In genomic region chr7:1567893-1568292, GRCh38 we compare ENCODE assay signal across 10 cellular contexts. TPM values are rescaled to one million over a fixed set of nuclear protein-coding genes. Genes with fewer than 3 reads are reported as not detected.
DNase-seq lines count a peak whose midpoint lies in the region; ATAC-seq, FAIRE-seq and TF ChIP-seq lines count a peak whose summit lies in the region.
"Had no signal": no experiment of that assay in that cellular context is flagged by ENCODE, and none has a peak within 500 bp of the region (broad histone marks: within the 10 kb centered on the region; RNA-seq: fewer than 3 reads in every experiment).

No MANE protein-coding gene starts in this region.

- no peak for FAIRE-seq in GM12892 (lab: Jason Lieb, UNC)
- no peak for FAIRE-seq in pancreas (lab: Jason Lieb, UNC)

- 90 to 94% methylated on average over 13 of the region's 13 CpGs for WGBS in pancreas, 2 donors

- H3K27ac Mint-ChIP-seq in activated naive CD8-positive, alpha-beta T cell, result no peak overlapping the region

- intact Hi-C loops in pancreas (cut with DNase I), result no loop called here

- no peak overlapping the region for H3K4me3 ChIP-seq in pancreas

- no peak for ATAC-seq in pancreas
- ATAC-seq: right cardiac atrium had no signal

- no peaks in the 10 kb centered on the region for H3K27me3 ChIP-seq in pancreas

- no peaks in the 10 kb centered on the region for H3K9me3 Mint-ChIP-seq in activated naive CD8-positive, alpha-beta T cell (ENCODE audit: low read depth)

- peaks cover 10 to 23% (median 11%) of the 10 kb centered on the region in 3 donors for H3K4me1 ChIP-seq in pancreas

- H3K27ac ChIP-seq in pancreas, result no peak overlapping the region

- peaks cover 29% of the 10 kb centered on the region for H3K4me1 Mint-ChIP-seq in activated naive CD8-positive, alpha-beta T cell (ENCODE audit: low read depth)

- peak; percentile 99 for DNase-seq in A172 (ENCODE audit: low spot score)
- peak; percentile 84 for DNase-seq in H4 (ENCODE audit: low spot score)
- DNase-seq in kidney glomerular epithelial cell (lab: John Stamatoyannopoulos, UW), result peak; percentile 40
- DNase-seq in GM12892 (ENCODE audit: insufficient read length), result no peak
- DNase-seq in pancreas, result no peak
- DNase-seq in NCI-H1417 treated with DMSO at 0.1 percent for 48 hours (lab: John Stamatoyannopoulos, UW), result no peak
- DNase-seq in NCI-H446 treated with DMSO at 0.1 percent for 48 hours (lab: John Stamatoyannopoulos, UW), result no peak
- DNase-seq: GDM1 had no signal

- H3K27me3 Mint-ChIP-seq in activated naive CD8-positive, alpha-beta T cell, result no peaks in the 10 kb centered on the region

- peaks cover 2% of the 10 kb centered on the region for H3K36me3 Mint-ChIP-seq in activated naive CD8-positive, alpha-beta T cell

- H3K36me3 ChIP-seq in pancreas, result no peaks in the 10 kb centered on the region

- no peaks in the 10 kb centered on the region for H3K9me3 ChIP-seq in pancreas

- no peak for TF ChIP-seq CTCF in pancreas (IDR thresholded peaks at IDR 0.05)

- H3K4me3 Mint-ChIP-seq in activated naive CD8-positive, alpha-beta T cell, result peak overlapping the region; percentile 30

- TF ChIP-seq POLR2A in GM12892 (IDR thresholded peaks at IDR 0.05; ENCODE audit: low read depth, low read length), result no peak

RNA-seq across cellular contexts. Expression of gene PSMG3, which starts 1.9 kb away (rescaled TPM):
- 91.0 and 138 TPM in 2 replicates for total RNA-seq in A172 (2014; rRNA removed; shearing (Covaris generic))
- 99.6 and 126 TPM in 2 replicates for total RNA-seq in H4 (2014; rRNA removed; shearing (Covaris generic))
- 51.5 TPM for polyA plus RNA-seq in GM12892 (2012; ENCODE audit: missing spikeins)
- 10 to 100 TPM in 4 of 6 donors, 1 to 10 TPM in 2; 6.7 to 12.0 (median 11.0) TPM for total RNA-seq in pancreas
- 10 to 100 TPM; 45.6 to 46.1 TPM for polyA plus RNA-seq in pancreas

RNA-seq across cellular contexts. Expression of gene TMEM184A, which starts 11.9 kb away (rescaled TPM):
- total RNA-seq in A172 (2014; rRNA removed; shearing (Covaris generic)), result 2.7 and 3.6 TPM in 2 replicates
- total RNA-seq in H4 (2014; rRNA removed; shearing (Covaris generic)), result 2.3 and 4.4 TPM in 2 replicates
- 0.13 TPM for polyA plus RNA-seq in GM12892 (2012; ENCODE audit: missing spikeins)
- 10 to 100 TPM; 15.2 to 27.5 (median 21.3) TPM for total RNA-seq in pancreas
- polyA plus RNA-seq in pancreas, result 10 to 100 TPM; 29.0 to 58.9 TPM

RNA-seq across cellular contexts. Expression of gene MAFK, which starts 37.4 kb away (rescaled TPM):
- 49.6 and 54.3 TPM in 2 replicates for total RNA-seq in A172 (2014; rRNA removed; shearing (Covaris generic))
- total RNA-seq in H4 (2014; rRNA removed; shearing (Covaris generic)), result 13.2 and 16.9 TPM in 2 replicates
- polyA plus RNA-seq in GM12892 (2012; ENCODE audit: missing spikeins), result 2.2 TPM
- total RNA-seq in pancreas, result 10 to 100 TPM; 21.1 to 43.2 (median 23.4) TPM
- 10 to 100 TPM; 42.6 to 71.2 TPM for polyA plus RNA-seq in pancreas

Comparison
In these comparisons a context has a peak if more than half of its experiments do, and no peak if none do; other contexts are left out.
1. DNase-seq: peak in A172 (single experiment), H4 (single experiment) and kidney glomerular epithelial cell (single experiment); none in GM12892 (single experiment), pancreas (0 of 6), NCI-H1417 treated with DMSO at 0.1 percent for 48 hours (single experiment) and NCI-H446 treated with DMSO at 0.1 percent for 48 hours (single experiment).